10 cellular contexts compared by ENCODE assay signal in the genomic region with DNA sequence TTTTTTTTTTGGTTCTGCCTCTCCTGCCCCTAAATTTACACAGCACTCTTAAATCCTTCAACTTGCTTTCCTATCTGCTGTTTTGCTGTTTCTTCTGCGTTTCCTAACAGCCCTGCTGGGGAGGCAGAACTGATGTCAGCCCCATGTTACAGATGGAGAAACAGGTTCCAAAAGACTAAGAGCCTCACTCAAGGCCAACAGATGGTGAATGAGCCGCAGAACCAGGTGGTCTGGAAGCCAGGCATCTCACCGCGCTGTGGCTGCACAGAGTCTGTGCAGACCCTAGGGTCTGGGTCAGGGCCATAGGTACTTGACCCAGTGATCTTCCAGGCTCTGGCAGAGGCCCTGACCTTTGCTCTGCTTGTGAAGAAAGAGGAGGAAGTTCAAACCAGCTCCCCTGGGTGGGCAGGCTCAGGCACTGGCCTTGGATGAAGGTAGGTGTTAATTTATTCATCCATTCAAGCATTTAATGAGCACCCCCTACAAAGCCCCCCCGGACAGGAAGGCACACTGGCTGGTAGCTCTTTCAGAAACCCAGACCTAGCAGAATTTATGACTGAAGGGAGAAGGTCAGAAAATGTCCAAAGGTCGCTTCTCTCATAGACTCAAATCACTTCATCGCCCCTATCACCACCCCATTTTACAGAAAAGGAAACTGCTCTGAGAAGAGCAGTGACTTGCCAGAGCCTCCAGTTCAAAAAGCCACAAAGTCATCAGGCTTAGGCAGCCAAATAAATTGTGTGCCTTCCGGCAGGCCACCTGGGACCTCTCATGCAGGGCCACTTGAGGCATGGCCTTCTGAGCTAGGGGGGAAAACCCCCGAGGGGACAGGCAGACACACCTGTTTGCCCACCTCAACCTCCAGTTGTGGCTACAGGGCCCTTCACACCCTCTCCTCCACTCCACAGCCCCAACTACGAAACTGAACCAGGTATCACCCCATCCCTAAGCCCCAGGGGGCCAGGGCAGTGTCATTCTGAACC. TPM values are rescaled to one million over a fixed set of nuclear protein-coding genes. Genes with fewer than 3 reads are reported as not detected.
DNase-seq lines count a peak whose midpoint lies in the region; ATAC-seq and TF ChIP-seq lines count a peak whose summit lies in the region.
"Had no signal": no experiment of that assay in that cellular context is flagged by ENCODE, and none has a peak within 500 bp of the region (broad histone marks: within the 10 kb centered on the region; RNA-seq: fewer than 3 reads in every experiment).

No MANE protein-coding gene starts in this region.

- H3K4me1 ChIP-seq in body of pancreas (peaks cover 63% of the 10 kb centered on the region), A673 (ENCODE audit: insufficient read depth, low read length, poor library complexity, severe bottlenecking) (no peaks in the 10 kb centered on the region)
- H3K4me1 ChIP-seq in CD8-positive, alpha-beta T cell (ENCODE audit: insufficient read depth, low read length): no peaks in the 10 kb centered on the region

- H3K4me1 Mint-ChIP-seq in stimulated activated naive CD8-positive, alpha-beta T cell treated with anti-CD3 and anti-CD28 coated beads, Interleukin-15, amount 100 ng/mL, for 72 hours: peaks cover 5% of the 10 kb centered on the region
- peaks cover 6% of the 10 kb centered on the region for H3K4me1 Mint-ChIP-seq in CD8-positive, alpha-beta T cell (ENCODE audit: low read depth)

- BruUV-seq in A673 (replicated peaks; lab: Mats Ljungman, UMichigan): no TSS peak

- peak in 1 of 3 donors; percentile 13 for TF ChIP-seq POLR2A in body of pancreas (IDR thresholded peaks at IDR 0.05)

- WGBS in body of pancreas, 2 donors: 20 to 30% methylated on average over 9 to 10 of the region's 10 CpGs

- peak; percentile 52 for DNase-seq in DMS53 (lab: John Stamatoyannopoulos, UW)
- DNase-seq in DMS53 treated with DMSO at 0.1 percent for 48 hours (lab: John Stamatoyannopoulos, UW; ENCODE audit: unreplicated experiment): no peak
- DNase-seq in body of pancreas: peak; percentile 40 to 54 (median 44)
- DNase-seq in substantia nigra (lab: John Stamatoyannopoulos, UW): peak in 5 of 49 donors; percentile 22 to 54 (median 33)
- no peak for DNase-seq in stimulated activated naive CD8-positive, alpha-beta T cell treated with anti-CD3 and anti-CD28 coated beads, Interleukin-15, amount 100 ng/mL, for 72 hours
- DNase-seq in A673 (ENCODE audit: low spot score): no peak
- no peak for DNase-seq in CD8-positive, alpha-beta T cell

- H3K36me3 Mint-ChIP-seq in CD8-positive, alpha-beta T cell: no peaks in the 10 kb centered on the region

- H3K27ac Mint-ChIP-seq in stimulated activated naive CD8-positive, alpha-beta T cell treated with anti-CD3 and anti-CD28 coated beads, Interleukin-15, amount 100 ng/mL, for 72 hours: peak overlapping the region in 1 of 2 donors; percentile 52
- no peak overlapping the region for H3K27ac Mint-ChIP-seq in CD8-positive, alpha-beta T cell

- no peaks in the 10 kb centered on the region for H3K9me3 ChIP-seq in body of pancreas
- H3K9me3 ChIP-seq in A673 (ENCODE audit: low read depth, low read length, poor library complexity, severe bottlenecking): no peaks in the 10 kb centered on the region
- H3K9me3 ChIP-seq in CD8-positive, alpha-beta T cell (ENCODE audit: low read length): no peaks in the 10 kb centered on the region
- H3K9me3 ChIP-seq: HAP-1 had no signal

- intact Hi-C loops in body of pancreas (cut with DNase I) (no loop called here), A673 (cut with micrococcal nuclease; ENCODE audit: unreplicated experiment) (no loop called here)
- intact Hi-C loops in CD8-positive, alpha-beta T cell (cut with DNase I, micrococcal nuclease): no loop called here

- H3K4me3 Mint-ChIP-seq in stimulated activated naive CD8-positive, alpha-beta T cell treated with anti-CD3 and anti-CD28 coated beads, Interleukin-15, amount 100 ng/mL, for 72 hours: no peak overlapping the region
- H3K4me3 Mint-ChIP-seq in CD8-positive, alpha-beta T cell: no peak overlapping the region

- H3K36me3 ChIP-seq in body of pancreas (replicated peaks in 1 of 2; ENCODE audit: insufficient read depth in 1 of 2, low read depth in 2 of 2): no peaks in the 10 kb centered on the region
- no peaks in the 10 kb centered on the region for H3K36me3 ChIP-seq in A673 (ENCODE audit: insufficient read depth, low read length, poor library complexity, severe bottlenecking)
- no peaks in the 10 kb centered on the region for H3K36me3 ChIP-seq in CD8-positive, alpha-beta T cell (ENCODE audit: insufficient read depth, low read length)

- TF ChIP-seq CTCF in body of pancreas (IDR thresholded peaks at IDR 0.05) (no peak), A673 (conservative IDR thresholded peaks at IDR 0.05; ENCODE audit: low read depth, low read length) (no peak)
- no peak for TF ChIP-seq CTCF in CD8-positive, alpha-beta T cell (IDR thresholded peaks at IDR 0.05)

- H3K4me3 ChIP-seq in body of pancreas (no peak overlapping the region), A673 (ENCODE audit: low read depth, low read length, poor library complexity, severe bottlenecking) (no peak overlapping the region)
- no peak overlapping the region for H3K4me3 ChIP-seq in CD8-positive, alpha-beta T cell (ENCODE audit: low read depth, low read length)
- H3K4me3 ChIP-seq: HAP-1 had no signal

- H3K27ac ChIP-seq in body of pancreas (peak overlapping the region; percentile 89 to 99 (median 98)), substantia nigra (ENCODE audit: low read depth, low read length, poor library complexity, severe bottlenecking) (peak overlapping the region; percentile 96), A673 (ENCODE audit: low read depth, low read length, poor library complexity, severe bottlenecking) (no peak overlapping the region)
- no peak overlapping the region for H3K27ac ChIP-seq in CD8-positive, alpha-beta T cell (ENCODE audit: low read depth, low read length)

- H3K27me3 Mint-ChIP-seq in stimulated activated naive CD8-positive, alpha-beta T cell treated with anti-CD3 and anti-CD28 coated beads, Interleukin-15, amount 100 ng/mL, for 72 hours: peaks cover 58% of the 10 kb centered on the region
- H3K27me3 Mint-ChIP-seq in CD8-positive, alpha-beta T cell (ENCODE audit: low read depth): peaks cover 50% of the 10 kb centered on the region

- no peaks in the 10 kb centered on the region for H3K9me3 Mint-ChIP-seq in stimulated activated naive CD8-positive, alpha-beta T cell treated with anti-CD3 and anti-CD28 coated beads, Interleukin-15, amount 100 ng/mL, for 72 hours
- H3K9me3 Mint-ChIP-seq in CD8-positive, alpha-beta T cell: no peaks in the 10 kb centered on the region

- ATAC-seq in HG02759 (IDR thresholded peaks at IDR 0.05; ENCODE audit: unreplicated experiment) (peak; percentile 46), body of pancreas (peak; percentile 2)
- ATAC-seq in stimulated activated naive CD8-positive, alpha-beta T cell treated with anti-CD3 and anti-CD28 coated beads, Interleukin-15, amount 100 ng/mL, for 72 hours: no peak
- no peak for ATAC-seq in CD8-positive, alpha-beta T cell

- H3K27me3 ChIP-seq in body of pancreas: no peaks in the 10 kb centered on the region
- H3K27me3 ChIP-seq in A673 (replicated peaks; ENCODE audit: insufficient read depth, low read depth, low read length, poor library complexity): peaks cover 33% of the 10 kb centered on the region
- H3K27me3 ChIP-seq in CD8-positive, alpha-beta T cell (ENCODE audit: insufficient read depth, low read length): peaks cover 17% of the 10 kb centered on the region

- CTCF ChIA-PET in A673 (lab: Charles Lee): no interaction called here
- CTCF ChIA-PET in CD8-positive, alpha-beta T cell (lab: Charles Lee): no interaction called here

- POLR2A ChIA-PET in A673 (lab: Charles Lee; ENCODE audit: low non-redundant PET): no interaction called here
- POLR2A ChIA-PET in CD8-positive, alpha-beta T cell (lab: Charles Lee): no interaction called here

RNA-seq across cellular contexts. Expression of a gene that starts 2.7 kb away (rescaled TPM):
- total RNA-seq in body of pancreas (10 to 100 TPM; 21.5 to 26.0 TPM), A673 (2021) (0.24 TPM in 1 of 2 replicates, not detected in the other)
- not detected for total RNA-seq in CD8-positive, alpha-beta T cell

RNA-seq across cellular contexts. Expression of a gene that starts 2.9 kb away (rescaled TPM):
- total RNA-seq in body of pancreas (10 to 100 TPM; 16.5 to 17.6 TPM), A673 (2021) (not detected in 2 replicates)
- not detected for total RNA-seq in CD8-positive, alpha-beta T cell
- total RNA-seq: A172 had no signal

RNA-seq across cellular contexts. Expression of a gene that starts 38.5 kb away (rescaled TPM):
- 10 to 100 TPM; 13.5 to 19.5 TPM for total RNA-seq in body of pancreas
- 21.1 and 26.9 TPM in 2 replicates for total RNA-seq in A673 (2021)
- 10 to 100 TPM; 20.3 to 23.7 TPM for total RNA-seq in CD8-positive, alpha-beta T cell

RNA-seq across cellular contexts. Expression of a gene that starts 48.2 kb away (rescaled TPM):
- total RNA-seq in body of pancreas (10 to 100 TPM; 14.5 to 36.1 TPM), A673 (2021) (19.9 and 20.7 TPM in 2 replicates)
- total RNA-seq in CD8-positive, alpha-beta T cell: 100 to 1,000 TPM; 185 to 187 TPM

Comparison
In these comparisons a context has a peak if more than half of its experiments do, and no peak if none do; other contexts are left out.
1. DNase-seq: peak in DMS53 (single experiment) and body of pancreas (4 of 4); none in DMS53 treated with DMSO at 0.1 percent for 48 hours (single experiment), stimulated activated naive CD8-positive, alpha-beta T cell treated with anti-CD3 and anti-CD28 coated beads, Interleukin-15, amount 100 ng/mL, for 72 hours (0 of 2), A673 (single experiment) and CD8-positive, alpha-beta T cell (0 of 7).
2. ATAC-seq: peak in HG02759 (single experiment) and body of pancreas (single experiment); none in stimulated activated naive CD8-positive, alpha-beta T cell treated with anti-CD3 and anti-CD28 coated beads, Interleukin-15, amount 100 ng/mL, for 72 hours (single experiment) and CD8-positive, alpha-beta T cell (single experiment).
3. H3K27ac ChIP-seq: peak in body of pancreas (4 of 4) and substantia nigra (single experiment); none in A673 (single experiment) and CD8-positive, alpha-beta T cell (single experiment).
4. RNA of a gene that starts 2.7 kb away (total RNA-seq): 21.5 to 26.0 TPM in body of pancreas; not detected in CD8-positive, alpha-beta T cell and 0.24 TPM in A673; every median in the first group is over 10 times any median in the second.
5. RNA of a gene that starts 2.9 kb away (total RNA-seq): 16.5 to 17.6 TPM in body of pancreas; not detected in A673 and not detected in CD8-positive, alpha-beta T cell; every median in the first group is over 10 times any median in the second.